Comparison of ENCODE assay signal across 8 cellular contexts in genomic region chr17:81537856-81538555, GRCh38. TPM values are rescaled to one million over a fixed set of nuclear protein-coding genes. Genes with fewer than 3 reads are reported as not detected.
DNase-seq lines count a peak whose midpoint lies in the region; ATAC-seq and TF ChIP-seq lines count a peak whose summit lies in the region.

No MANE protein-coding gene starts in this region.

- H3K27ac ChIP-seq in right cardiac atrium (ENCODE audit: low read length) (no peak overlapping the region), body of pancreas (peak overlapping the region; percentile 75 to 91 (median 90))

- H3K4me3 ChIP-seq in right cardiac atrium (ENCODE audit: low read length) = no peak overlapping the region
- H3K4me3 ChIP-seq in body of pancreas = no peak overlapping the region

- intact Hi-C loops in right cardiac atrium (cut with DNase I) (loop anchor here in 2 of 4 donors (2.0 to 5.0 kb wide), 2 partner anchors 281 to 285 kb away; no protein-coding TSS in a partner anchor), cardiac septum (cut with DNase I) (loop anchor here (5.0 kb wide), 1 partner anchor 286 kb away; no protein-coding TSS in a partner anchor), body of pancreas (cut with DNase I) (no loop called here)

- H3K9me3 ChIP-seq in right cardiac atrium (ENCODE audit: control insufficient read depth, low read length) (no peaks in the 10 kb centered on the region), body of pancreas (no peaks in the 10 kb centered on the region)

- WGBS in right cardiac atrium = 74% methylated on average over 26 of the region's 26 CpGs
- WGBS in body of pancreas, 2 donors = 30 to 37% methylated on average over 2 to 26 of the region's 26 CpGs

- no peaks in the 10 kb centered on the region for H3K4me1 ChIP-seq in right cardiac atrium (ENCODE audit: control insufficient read depth, insufficient read depth, low read length)
- H3K4me1 ChIP-seq in body of pancreas = peaks cover 47% of the 10 kb centered on the region

- peak in 1 of 7 experiments; percentile 4 for TF ChIP-seq CTCF in body of pancreas (IDR thresholded peaks at IDR 0.05)

- DNase-seq in right cardiac atrium (peak in 1 of 3 donors; percentile 56), cardiac septum (ENCODE audit: low spot score) (no peak), NCI-H2227 (lab: John Stamatoyannopoulos, UW; ENCODE audit: unreplicated experiment) (peak; percentile 66), body of pancreas (peak; percentile 82 to 91 (median 90)), T-helper 9 cell (no peak), SIG-M5 treated with dmso at 0.1 percent for 504 hours (lab: John Stamatoyannopoulos, UW; ENCODE audit: unreplicated experiment) (no peak), nucleus accumbens (lab: John Stamatoyannopoulos, UW) (no peak), islet precursor cell (no peak)

- H3K27me3 ChIP-seq in right cardiac atrium (ENCODE audit: control insufficient read depth, insufficient read depth) (no peaks in the 10 kb centered on the region), body of pancreas (no peaks in the 10 kb centered on the region)

- peaks cover 0 to 6% of the 10 kb centered on the region in 2 donors for H3K36me3 ChIP-seq in body of pancreas (replicated peaks in 1 of 2; ENCODE audit: insufficient read depth in 1 of 2, low read depth in 2 of 2)

- peak; percentile 1 to 2 for ATAC-seq in right cardiac atrium
- ATAC-seq in body of pancreas = peak; percentile 56

- peak in 1 of 3 donors; percentile 20 for TF ChIP-seq POLR2A in body of pancreas (IDR thresholded peaks at IDR 0.05)

RNA-seq across cellular contexts. Expression of gene FSCN2, which starts 9.8 kb away (rescaled TPM):
- total RNA-seq in right cardiac atrium (under 1 TPM; 0.45 to 0.63 (median 0.53) TPM), cardiac septum (1.1 TPM), body of pancreas (10 to 100 TPM in 1 of 2 donors, 1 to 10 TPM in 1; 7.0 to 13.5 TPM)
- polyA plus RNA-seq in right cardiac atrium = 0.48 TPM

RNA-seq across cellular contexts. Expression of gene FAAP100, which starts 14.1 kb away (rescaled TPM):
- total RNA-seq in right cardiac atrium (10 to 100 TPM; 12.0 to 15.3 (median 13.5) TPM), cardiac septum (13.6 TPM), body of pancreas (10 to 100 TPM; 27.8 to 50.4 TPM)
- 13.0 TPM for polyA plus RNA-seq in right cardiac atrium

RNA-seq across cellular contexts. Expression of gene ACTG1, which starts 25.4 kb away (rescaled TPM):
- total RNA-seq in right cardiac atrium (100 to 1,000 TPM; 347 to 772 (median 510) TPM), cardiac septum (634 TPM), body of pancreas (1,000 to 10,000 TPM; 1,634 to 1,790 TPM)
- polyA plus RNA-seq in right cardiac atrium = 410 TPM

Comparison
In these comparisons a context has a peak if more than half of its experiments do, and no peak if none do; other contexts are left out.
1. DNase-seq: peak in NCI-H2227 (single experiment) and body of pancreas (4 of 4); none in cardiac septum (single experiment), T-helper 9 cell (single experiment), SIG-M5 treated with dmso at 0.1 percent for 504 hours (single experiment), nucleus accumbens (0 of 56) and islet precursor cell (single experiment).